7 cellular contexts compared by ENCODE assay signal in the genomic region with DNA sequence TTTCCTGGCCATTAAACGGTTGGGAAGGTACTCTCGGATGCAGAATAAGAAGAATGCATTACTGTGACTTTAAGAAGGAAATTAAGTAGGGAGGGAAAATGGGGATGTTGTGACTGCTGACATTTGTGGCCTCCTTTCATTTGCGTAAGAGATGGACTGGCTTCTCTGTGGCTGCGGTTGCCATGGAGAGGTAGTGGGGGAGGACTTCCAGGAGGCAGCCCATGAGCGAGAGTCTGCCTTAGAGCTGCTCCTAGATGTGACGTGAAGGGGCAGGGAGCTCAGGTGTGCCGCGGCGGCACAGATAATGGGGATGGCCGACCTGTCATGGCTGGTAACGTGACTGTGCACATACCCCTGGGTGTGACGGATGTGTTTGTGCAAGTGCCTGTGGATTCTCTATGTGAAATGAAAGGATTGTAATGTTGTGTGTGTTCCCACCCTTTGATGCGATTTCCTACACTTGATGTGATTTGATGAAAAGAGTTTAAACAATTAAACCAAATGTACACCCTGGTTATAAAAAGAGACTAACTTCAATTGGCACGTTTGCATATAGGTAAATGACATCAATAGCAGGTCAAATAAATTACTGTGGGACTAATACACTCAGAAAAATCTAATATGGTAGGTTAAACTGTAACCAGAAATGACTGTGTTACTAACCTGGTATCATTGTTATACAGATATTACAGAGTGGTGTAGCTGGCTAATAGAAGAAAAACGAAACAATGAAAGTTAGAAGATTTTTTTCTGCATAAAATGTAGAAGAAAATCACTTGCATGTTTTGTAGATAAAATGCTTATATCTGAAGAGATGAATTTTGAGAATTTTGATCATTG.
A peak's percentile ranks its signal among the peaks of the same experiment; 100 is the strongest.
DNase-seq lines count a peak whose midpoint lies in the region; ATAC-seq and TF ChIP-seq lines count a peak whose summit lies in the region.

No MANE protein-coding gene starts in this region.

- in situ Hi-C loops in astrocyte of the cerebellum (cut with HindIII; ENCODE audit: low sequenced_read_pairs) = no loop called here

- DNase-seq in T-helper 2 cell (peak; percentile 53 to 94 (median 78)), astrocyte of the cerebellum (ENCODE audit: low read depth) (peak; percentile 22), iris pigment epithelial cell (ENCODE audit: low read depth) (peak; percentile 58), NCI-H2107 (lab: John Stamatoyannopoulos, UW) (no peak)
- DNase-seq in stimulated activated CD4-positive, alpha-beta T cell treated with anti-CD3 and anti-CD28 coated beads, Interleukin-2, amount 100 ng/mL, for 24 hours = peak; percentile 67 to 69

- no peak for TF ChIP-seq CTCF in astrocyte of the cerebellum (IDR thresholded peaks at IDR 0.05; ENCODE audit: low read depth, low read length, missing control alignments)

- peak overlapping the region; percentile 6 for H3K4me3 ChIP-seq in astrocyte of the cerebellum (ENCODE audit: low read depth, low read length)

- peak; percentile 94 for ATAC-seq in GM19455 (IDR thresholded peaks at IDR 0.05; ENCODE audit: unreplicated experiment)
- peak; percentile 54 for ATAC-seq in HG03565 (IDR thresholded peaks at IDR 0.05; ENCODE audit: unreplicated experiment)
